In the genomic region with DNA sequence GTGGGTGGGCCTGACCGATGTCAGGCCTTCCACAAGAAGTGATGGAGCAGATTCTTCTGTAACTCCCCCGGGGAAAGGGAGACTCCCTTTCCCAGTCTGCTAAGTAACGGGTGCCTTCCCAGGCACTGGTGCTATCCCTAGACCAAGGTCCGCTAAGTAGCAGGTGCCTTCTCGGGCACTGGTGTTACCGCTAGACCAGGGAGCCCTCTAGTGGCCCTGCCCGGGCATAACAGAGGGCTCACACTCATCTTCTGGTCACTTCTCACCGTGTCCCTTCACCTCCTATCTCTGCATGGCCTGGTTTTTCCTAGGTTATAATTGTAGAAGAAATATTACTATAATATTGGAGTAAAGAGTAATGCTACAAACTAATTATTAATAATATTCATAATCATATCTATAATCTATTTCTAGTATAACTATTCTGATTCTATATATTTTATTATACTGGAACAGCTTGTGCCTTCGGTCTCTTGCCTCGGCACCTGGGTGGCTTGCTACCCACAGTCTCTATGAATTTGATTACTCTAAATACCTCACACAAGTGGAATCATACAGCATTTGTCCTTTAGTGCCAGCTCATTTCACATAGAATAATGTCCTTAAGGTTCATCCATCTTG, we compare ENCODE assay signal across 8 cellular contexts.
DNase-seq lines count a peak whose midpoint lies in the region; ATAC-seq, FAIRE-seq and TF ChIP-seq lines count a peak whose summit lies in the region.

No MANE protein-coding gene starts in this region.

- no peak for FAIRE-seq in H1 (lab: Jason Lieb, UNC)

- ATAC-seq in GM21526 (IDR thresholded peaks at IDR 0.05; ENCODE audit: low FRiP score, unreplicated experiment) (peak; percentile 73), RWPE2 (ENCODE audit: low read depth) (peak; percentile 83), upper lobe of right lung (peak; percentile 87)

- H2AK5ac ChIP-seq in H1 (ENCODE audit: low read depth, low read length): no peak overlapping the region

- H3K4me3 ChIP-seq in RWPE2 (ENCODE audit: severe bottlenecking) (no peak overlapping the region), H1 (ENCODE audit: extremely low read depth in 1 of 4, insufficient read depth in 2 of 4, low read depth in 3 of 4, low read length in 4 of 4) (no peak overlapping the region), upper lobe of right lung (no peak overlapping the region)

- H3K27me3 ChIP-seq in RWPE2 (ENCODE audit: insufficient read depth, poor library complexity, severe bottlenecking) (no peaks in the 10 kb centered on the region), H1 (replicated peaks in 1 of 4; ENCODE audit: control insufficient read depth in 3 of 4, extremely low read depth in 1 of 4, insufficient read depth in 3 of 4, low read length in 3 of 4) (no peaks in the 10 kb centered on the region), upper lobe of right lung (no peaks in the 10 kb centered on the region)

- no peaks in the 10 kb centered on the region for H3K23me2 ChIP-seq in H1 (ENCODE audit: low read depth, low read length)

- no peak overlapping the region for H2BK120ac ChIP-seq in H1 (replicated peaks; ENCODE audit: low read depth, low read length)

- H3K4me3 Mint-ChIP-seq in mesothelial cell of epicardium: no peak overlapping the region

- intact Hi-C loops in upper lobe of right lung (cut with DNase I): no loop called here

- no peaks in the 10 kb centered on the region for H3K4me1 ChIP-seq in RWPE2 (ENCODE audit: insufficient read depth, poor library complexity, severe bottlenecking)
- H3K4me1 ChIP-seq in H1 (replicated peaks in 1 of 4; ENCODE audit: control insufficient read depth in 3 of 4, insufficient read depth in 4 of 4, low read length in 3 of 4): no peaks in the 10 kb centered on the region
- H3K4me1 ChIP-seq in upper lobe of right lung: no peaks in the 10 kb centered on the region

- DNase-seq in activated CD4-positive, alpha-beta T cell treated with anti-CD3 and anti-CD28 coated beads for 24 hours (ENCODE audit: low read depth in 2 of 2): peak; percentile 1 to 14
- DNase-seq in activated CD4-positive, alpha-beta T cell treated with anti-CD3 and anti-CD28 coated beads for 4 hours: no peak
- DNase-seq in HT1080 (ENCODE audit: low read depth) (peak; percentile 63), RWPE2 (ENCODE audit: low spot score) (no peak), H1 (ENCODE audit: low read depth in 1 of 2, low spot score in 2 of 2) (peak; percentile 23 to 83), mesothelial cell of epicardium (ENCODE audit: low spot score in 2 of 2, unreplicated experiment in 2 of 2) (peak in 1 of 2 experiments; percentile 77), upper lobe of right lung (peak; percentile 78)

- H2BK12ac ChIP-seq in H1 (ENCODE audit: low read depth, low read length): no peak overlapping the region

- no peaks in the 10 kb centered on the region for H3K9me3 Mint-ChIP-seq in mesothelial cell of epicardium

- no peaks in the 10 kb centered on the region for H3K79me1 ChIP-seq in H1 (ENCODE audit: low read depth, low read length)

- H3K27me3 Mint-ChIP-seq in mesothelial cell of epicardium (ENCODE audit: low read depth): peaks cover 2% of the 10 kb centered on the region

- H3K4me1 Mint-ChIP-seq in mesothelial cell of epicardium: no peaks in the 10 kb centered on the region

- no peak overlapping the region for H3K4me2 ChIP-seq in H1 (ENCODE audit: insufficient read depth in 1 of 2, low read depth in 2 of 2, low read length in 2 of 2)

- no peaks in the 10 kb centered on the region for H4K20me1 ChIP-seq in H1 (replicated peaks in 1 of 2; ENCODE audit: control insufficient read depth in 1 of 2, insufficient read depth in 2 of 2, low read length in 2 of 2)

- no peak overlapping the region for H2BK20ac ChIP-seq in H1 (ENCODE audit: low read length)

- H3K27ac ChIP-seq in RWPE2 (ENCODE audit: poor library complexity, severe bottlenecking): no peak overlapping the region
- H3K27ac ChIP-seq in H1 (ENCODE audit: low read depth, low read length): no peak overlapping the region
- no peak overlapping the region for H3K27ac ChIP-seq in upper lobe of right lung

- H2AFZ ChIP-seq in H1 (ENCODE audit: low read length): no peak overlapping the region

- H3K23ac ChIP-seq in H1 (ENCODE audit: insufficient read length): no peak overlapping the region

- no peak overlapping the region for H3K4ac ChIP-seq in H1 (replicated peaks; ENCODE audit: insufficient read length, low read depth, low read length)

- no peak overlapping the region for H4K8ac ChIP-seq in H1 (ENCODE audit: extremely low read depth, insufficient read depth, low read length)

- no peaks in the 10 kb centered on the region for H3K36me3 Mint-ChIP-seq in mesothelial cell of epicardium

- H3K14ac ChIP-seq in H1 (ENCODE audit: insufficient read length): no peak overlapping the region

- CTCF ChIA-PET in H1 (lab: Charles Lee; ENCODE audit: partially characterized antibody): interaction anchor here (0.7 to 1.5 kb wide), 9 partner anchors 13 to 1312 kb away, joined by 3 to 4 read pairs (median 3); no protein-coding TSS in a partner anchor

- H2BK15ac ChIP-seq in H1 (ENCODE audit: low read length): no peak overlapping the region

- H3K9ac ChIP-seq in H1 (replicated peaks in 1 of 4; ENCODE audit: extremely low read depth in 1 of 4, low read depth in 3 of 4, low read length in 3 of 4): no peak overlapping the region

- TF ChIP-seq POLR2A in H1 (IDR thresholded peaks at IDR 0.05; ENCODE audit: control extremely low read depth in 1 of 2, low read depth in 2 of 2, low read length in 2 of 2): no peak

- peak; percentile 92 to 95 for TF ChIP-seq RAD21 in H1 (IDR thresholded peaks at IDR 0.05 in 1 of 2, conservative IDR thresholded peaks at IDR 0.05 in 1 of 2; ENCODE audit: low read depth in 2 of 2, low read length in 2 of 2)

- H4K91ac ChIP-seq in H1 (replicated peaks; ENCODE audit: insufficient read length, low read length): no peak overlapping the region

- no peak for TF ChIP-seq EP300 in H1 (IDR thresholded peaks at IDR 0.05; ENCODE audit: borderline replicate concordance in 1 of 2, low read depth in 2 of 2, low read length in 2 of 2)

- no peak overlapping the region for H3K18ac ChIP-seq in H1 (ENCODE audit: extremely low read depth, low read length)

- no peaks in the 10 kb centered on the region for H3K9me3 ChIP-seq in RWPE2 (ENCODE audit: severe bottlenecking)
- H3K9me3 ChIP-seq in H1 (ENCODE audit: insufficient read depth in 2 of 2, low read depth in 1 of 2, low read length in 1 of 2): no peaks in the 10 kb centered on the region
- no peaks in the 10 kb centered on the region for H3K9me3 ChIP-seq in upper lobe of right lung

- POLR2A ChIA-PET in H1 (lab: Charles Lee; ENCODE audit: partially characterized antibody): no interaction called here

- H2BK5ac ChIP-seq in H1 (ENCODE audit: low read depth, low read length): no peak overlapping the region

- H3K36me3 ChIP-seq in RWPE2 (ENCODE audit: low read depth) (no peaks in the 10 kb centered on the region), H1 (ENCODE audit: control insufficient read depth in 2 of 4, insufficient read depth in 4 of 4, low read length in 3 of 4) (no peaks in the 10 kb centered on the region), upper lobe of right lung (no peaks in the 10 kb centered on the region)

- H4K5ac ChIP-seq in H1 (ENCODE audit: insufficient read length, low read depth, low read length): no peak overlapping the region

- no peak overlapping the region for H3K27ac Mint-ChIP-seq in mesothelial cell of epicardium

- WGBS in H1 (ENCODE audit: extremely low coverage in 1 of 2, insufficient coverage in 1 of 2, insufficient read length in 1 of 2, insufficient replicate concordance in 2 of 2, low coverage in 1 of 2, low lambda C conversion rate in 2 of 2, missing lambda C conversion rate in 1 of 2), 2 experiments: 42% methylated on average over 10 of the region's 10 CpGs; no CpG with 5 or more reads in 1 of the 2 experiments

- no peaks in the 10 kb centered on the region for H3K79me2 ChIP-seq in H1 (ENCODE audit: control insufficient read depth in 1 of 2, insufficient read depth in 2 of 2, low read length in 2 of 2)

- peak; percentile 92 for TF ChIP-seq CTCF in RWPE2 (IDR thresholded peaks at IDR 0.05; ENCODE audit: poor library complexity, severe bottlenecking)
- TF ChIP-seq CTCF in H1 (IDR thresholded peaks at IDR 0.05; ENCODE audit: control extremely low read depth in 1 of 3, insufficient read depth in 1 of 3, low read depth in 1 of 3, low read length in 3 of 3): peak; percentile 86 to 94 (median 87)
- TF ChIP-seq CTCF in mesothelial cell of epicardium (IDR thresholded peaks at IDR 0.05; ENCODE audit: unreplicated experiment): peak; percentile 75
- peak; percentile 90 for TF ChIP-seq CTCF in upper lobe of right lung (IDR thresholded peaks at IDR 0.05)

- H3K56ac ChIP-seq in H1 (replicated peaks; ENCODE audit: insufficient read length, low read depth, low read length): no peak overlapping the region

TF ChIP-seq in H1, 55 proteins besides CTCF, POLR2A, EP300 and RAD21:
- TF ChIP-seq, protein P1, sequence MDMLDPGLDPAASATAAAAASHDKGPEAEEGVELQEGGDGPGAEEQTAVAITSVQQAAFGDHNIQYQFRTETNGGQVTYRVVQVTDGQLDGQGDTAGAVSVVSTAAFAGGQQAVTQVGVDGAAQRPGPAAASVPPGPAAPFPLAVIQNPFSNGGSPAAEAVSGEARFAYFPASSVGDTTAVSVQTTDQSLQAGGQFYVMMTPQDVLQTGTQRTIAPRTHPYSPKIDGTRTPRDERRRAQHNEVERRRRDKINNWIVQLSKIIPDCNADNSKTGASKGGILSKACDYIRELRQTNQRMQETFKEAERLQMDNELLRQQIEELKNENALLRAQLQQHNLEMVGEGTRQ (IDR thresholded peaks at IDR 0.05; ENCODE audit: low read length): no peak
- no peak for TF ChIP-seq SAP30 (IDR thresholded peaks at IDR 0.05; ENCODE audit: insufficient read depth, insufficient replicate concordance, low read length)
- no peak for TF ChIP-seq HDAC6 (IDR thresholded peaks at IDR 0.05; ENCODE audit: low read depth, low read length)
- TF ChIP-seq CEBPB (IDR thresholded peaks at IDR 0.05; ENCODE audit: low read depth, low read length): no peak
- TF ChIP-seq CHD1 (IDR thresholded peaks at IDR 0.05; ENCODE audit: low read depth, low read length): no peak
- TF ChIP-seq BACH1 (IDR thresholded peaks at IDR 0.05; ENCODE audit: low read length): no peak
- no peak for TF ChIP-seq TAF1 (IDR thresholded peaks at IDR 0.05; ENCODE audit: low read depth, low read length)

Comparison
In these comparisons a context has a peak if more than half of its experiments do, and no peak if none do; other contexts are left out.
1. DNase-seq: peak in activated CD4-positive, alpha-beta T cell treated with anti-CD3 and anti-CD28 coated beads for 24 hours (2 of 2), HT1080 (single experiment), H1 (2 of 2) and upper lobe of right lung (single experiment); none in activated CD4-positive, alpha-beta T cell treated with anti-CD3 and anti-CD28 coated beads for 4 hours (0 of 2) and RWPE2 (single experiment).
2. Peak in every context shown above with its lines, with median percentiles within 50 percentile points of each other: ATAC-seq and CTCF ChIP-seq.